ENCODE assay signal across 24 cellular contexts in the genomic region with DNA sequence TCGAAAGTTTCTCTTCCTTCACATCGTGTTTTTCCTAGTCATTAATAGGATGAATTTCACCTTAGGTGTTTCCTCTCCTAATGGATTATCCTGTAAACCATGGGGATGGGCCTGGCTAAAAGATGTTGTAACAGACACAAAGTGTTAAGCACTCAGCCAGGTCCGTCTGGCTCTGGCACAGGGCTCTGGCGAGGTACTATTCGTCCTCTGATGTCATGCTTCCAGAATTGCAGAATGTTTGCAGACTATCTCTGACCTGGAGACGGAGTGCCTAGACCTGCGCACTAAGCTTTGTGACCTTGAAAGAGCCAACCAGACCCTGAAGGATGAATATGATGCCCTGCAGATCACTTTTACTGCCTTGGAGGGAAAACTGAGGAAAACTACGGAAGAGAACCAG. TPM values are rescaled to one million over a fixed set of nuclear protein-coding genes. Genes with fewer than 3 reads are reported as not detected.
DNase-seq lines count a peak whose midpoint lies in the region; ATAC-seq and TF ChIP-seq lines count a peak whose summit lies in the region.
"Had no signal": no experiment of that assay in that cellular context is flagged by ENCODE, and none has a peak within 500 bp of the region (broad histone marks: within the 10 kb centered on the region; RNA-seq: fewer than 3 reads in every experiment).

No MANE protein-coding gene starts in this region.

- ATAC-seq in stimulated activated naive CD8-positive, alpha-beta T cell treated with anti-CD3 and anti-CD28 coated beads, Interleukin-15, amount 100 ng/mL, for 72 hours, result no peak
- no peak for ATAC-seq in GM19351 (IDR thresholded peaks at IDR 0.05; ENCODE audit: unreplicated experiment)
- ATAC-seq: left lung; stimulated activated naive CD8-positive, alpha-beta T cell treated with anti-CD3 and anti-CD28 coated beads, Interleukin-15, Interleukin-2, amounts not matched to agents 100 U/mL and 50 U/mL, for 24 hours had no signal

- H3K27ac Mint-ChIP-seq in stimulated activated naive CD8-positive, alpha-beta T cell treated with anti-CD3 and anti-CD28 coated beads, Interleukin-15, Interleukin-2, amounts not matched to agents 100 ng/mL and 50 ng/mL, for 24 hours, result peak overlapping the region; percentile 6
- peak overlapping the region in 1 of 2 donors; percentile 51 for H3K27ac Mint-ChIP-seq in stimulated activated naive CD8-positive, alpha-beta T cell treated with anti-CD3 and anti-CD28 coated beads, Interleukin-15, amount 100 ng/mL, for 72 hours
- H3K27ac Mint-ChIP-seq in endothelial cell (ENCODE audit: unreplicated experiment), result no peak overlapping the region

- H3K36me3 ChIP-seq in WERI-Rb-1, result peaks cover 57% of the 10 kb centered on the region
- H3K36me3 ChIP-seq in right atrium auricular region, result peaks cover 67% of the 10 kb centered on the region

- H3K4me3 ChIP-seq in WERI-Rb-1 (ENCODE audit: low read depth, low read length), result no peak overlapping the region; the same call in 1 of the 2 replicates
- H3K4me3 ChIP-seq in right atrium auricular region, result no peak overlapping the region
- H3K4me3 ChIP-seq: adrenal gland, left lung, sigmoid colon, SK-N-MC, tibial artery had no signal

- no peak overlapping the region for H3K4me3 Mint-ChIP-seq in stimulated activated naive CD8-positive, alpha-beta T cell treated with anti-CD3 and anti-CD28 coated beads, Interleukin-15, Interleukin-2, amounts not matched to agents 100 ng/mL and 50 ng/mL, for 24 hours
- H3K4me3 Mint-ChIP-seq in stimulated activated naive CD8-positive, alpha-beta T cell treated with anti-CD3 and anti-CD28 coated beads, Interleukin-15, amount 100 ng/mL, for 72 hours, result no peak overlapping the region
- H3K4me3 Mint-ChIP-seq in endothelial cell (ENCODE audit: unreplicated experiment), result peak overlapping the region; percentile 29
- H3K4me3 Mint-ChIP-seq: activated T-helper 1 cell treated with anti-CD3 and anti-CD28 coated beads, Interleukin-12 subunit alpha, Interleukin-12 subunit beta, Interleukin-2, Interleukin-4 antibody, amounts not matched to agents 30 ng/mL and 10 ng/mL and 1 ng/mL, durations not matched to agents 14 hours and 24 hours and 36 hours had no signal

- H3K27me3 ChIP-seq in WERI-Rb-1 (ENCODE audit: insufficient read depth, low read depth, severe bottlenecking), result no peaks in the 10 kb centered on the region
- H3K27me3 ChIP-seq in right atrium auricular region, result no peaks in the 10 kb centered on the region
- H3K27me3 ChIP-seq: adrenal gland, brain microvascular endothelial cell, left lung, sigmoid colon, tibial artery had no signal

- H3K27ac ChIP-seq in WERI-Rb-1 (peak overlapping the region; percentile 73), right atrium auricular region (no peak overlapping the region)
- H3K27ac ChIP-seq: adrenal gland, brain microvascular endothelial cell, left lung, parathyroid adenoma, RWPE1, sigmoid colon, SK-N-MC, tibial artery had no signal

- peaks cover 95% of the 10 kb centered on the region for H3K36me3 Mint-ChIP-seq in stimulated activated naive CD8-positive, alpha-beta T cell treated with anti-CD3 and anti-CD28 coated beads, Interleukin-15, Interleukin-2, amounts not matched to agents 100 ng/mL and 50 ng/mL, for 24 hours (ENCODE audit: low read depth)
- H3K36me3 Mint-ChIP-seq in endothelial cell (ENCODE audit: low read depth, unreplicated experiment), result peaks cover 48% of the 10 kb centered on the region

- no peaks in the 10 kb centered on the region for H3K4me1 ChIP-seq in right atrium auricular region
- H3K4me1 ChIP-seq: adrenal gland, left lung, parathyroid adenoma, sigmoid colon, tibial artery had no signal

- no peaks in the 10 kb centered on the region for H3K27me3 Mint-ChIP-seq in stimulated activated naive CD8-positive, alpha-beta T cell treated with anti-CD3 and anti-CD28 coated beads, Interleukin-15, Interleukin-2, amounts not matched to agents 100 ng/mL and 50 ng/mL, for 24 hours
- no peaks in the 10 kb centered on the region for H3K27me3 Mint-ChIP-seq in stimulated activated naive CD8-positive, alpha-beta T cell treated with anti-CD3 and anti-CD28 coated beads, Interleukin-15, amount 100 ng/mL, for 72 hours
- no peaks in the 10 kb centered on the region for H3K27me3 Mint-ChIP-seq in endothelial cell (ENCODE audit: unreplicated experiment)

- H3K9me3 ChIP-seq in WERI-Rb-1 (ENCODE audit: severe bottlenecking) (no peaks in the 10 kb centered on the region), right atrium auricular region (no peaks in the 10 kb centered on the region)
- H3K9me3 ChIP-seq: adrenal gland, left lung, sigmoid colon, tibial artery had no signal

- H3K4me1 Mint-ChIP-seq in stimulated activated naive CD8-positive, alpha-beta T cell treated with anti-CD3 and anti-CD28 coated beads, Interleukin-15, Interleukin-2, amounts not matched to agents 100 ng/mL and 50 ng/mL, for 24 hours (ENCODE audit: low read depth), result peaks cover 62% of the 10 kb centered on the region
- H3K4me1 Mint-ChIP-seq in stimulated activated naive CD8-positive, alpha-beta T cell treated with anti-CD3 and anti-CD28 coated beads, Interleukin-15, amount 100 ng/mL, for 72 hours, result peaks cover 69% of the 10 kb centered on the region
- H3K4me1 Mint-ChIP-seq in endothelial cell (ENCODE audit: unreplicated experiment), result peaks cover 14% of the 10 kb centered on the region

- H3K9me3 Mint-ChIP-seq in stimulated activated naive CD8-positive, alpha-beta T cell treated with anti-CD3 and anti-CD28 coated beads, Interleukin-15, Interleukin-2, amounts not matched to agents 100 ng/mL and 50 ng/mL, for 24 hours, result no peaks in the 10 kb centered on the region
- no peaks in the 10 kb centered on the region for H3K9me3 Mint-ChIP-seq in stimulated activated naive CD8-positive, alpha-beta T cell treated with anti-CD3 and anti-CD28 coated beads, Interleukin-15, amount 100 ng/mL, for 72 hours
- H3K9me3 Mint-ChIP-seq in endothelial cell (ENCODE audit: unreplicated experiment), result no peaks in the 10 kb centered on the region
- H3K9me3 Mint-ChIP-seq: activated T-helper 1 cell treated with anti-CD3 and anti-CD28 coated beads, Interleukin-12 subunit alpha, Interleukin-12 subunit beta, Interleukin-2, Interleukin-4 antibody, amounts not matched to agents 30 ng/mL and 10 ng/mL and 1 ng/mL, durations not matched to agents 14 hours and 24 hours and 36 hours had no signal

- DNase-seq in stimulated activated naive CD8-positive, alpha-beta T cell treated with anti-CD3 and anti-CD28 coated beads, Interleukin-15, amount 100 ng/mL, for 72 hours, result no peak
- DNase-seq in WERI-Rb-1, result peak; percentile 61
- DNase-seq in endothelial cell (ENCODE audit: low spot score), result no peak
- no peak for DNase-seq in SW 1271 (lab: John Stamatoyannopoulos, UW)
- no peak for DNase-seq in right atrium auricular region (ENCODE audit: low spot score)
- DNase-seq: adrenal gland; brain microvascular endothelial cell; effector CD8-positive, alpha-beta T cell; foreskin fibroblast; GDM1; IMR-90; left lung; NCI-H1092; NCI-H1930; NCI-H2227 treated with DMSO at 0.1 percent for 48 hours; sigmoid colon; stimulated activated naive CD8-positive, alpha-beta T cell treated with anti-CD3 and anti-CD28 coated beads, Interleukin-15, Interleukin-2, amounts not matched to agents 100 U/mL and 50 U/mL, for 24 hours; tibial artery had no signal

- no peak for TF ChIP-seq CTCF in WERI-Rb-1 (IDR thresholded peaks at IDR 0.05; ENCODE audit: low read depth, low read length)
- no peak for TF ChIP-seq CTCF in endothelial cell (IDR thresholded peaks at IDR 0.05; ENCODE audit: unreplicated experiment)
- no peak for TF ChIP-seq CTCF in right atrium auricular region (IDR thresholded peaks at IDR 0.05)

RNA-seq across cellular contexts. Expression of a gene that starts 13.2 kb away (rescaled TPM):
- total RNA-seq in endothelial cell (ENCODE audit: unreplicated experiment) (39.5 TPM), right atrium auricular region (10 to 100 TPM; 12.8 to 16.7 TPM)

RNA-seq across cellular contexts. Expression of a gene that starts 42.9 kb away (rescaled TPM):
- total RNA-seq in endothelial cell (ENCODE audit: unreplicated experiment) (not detected), right atrium auricular region (1 to 10 TPM in 1 of 2 donors, not detected in 1; 2.9 TPM)
- total RNA-seq: adrenal gland, IMR-90, left lung, sigmoid colon had no signal
